Comparison of ENCODE assay signal across 33 cellular contexts in genomic region chr11:125550780-125551179, GRCh38.
"Had no signal": no experiment of that assay in that cellular context is flagged by ENCODE, and none has a peak within 500 bp of the region (broad histone marks: within the 10 kb centered on the region; RNA-seq: fewer than 3 reads in every experiment).

No MANE protein-coding gene starts in this region.

- DNase-seq: activated effector memory CD4-positive, alpha-beta T cell treated with anti-CD3 and anti-CD28 coated beads, Interleukin-2, amount 50 U/mL, for 16 hours; activated effector memory CD4-positive, alpha-beta T cell treated with Interleukin-2 at 50 U/mL for 16 hours; activated gamma-delta T cell; activated gamma-delta T cell treated with Interleukin-2 at 50 U/mL for 16 hours; activated naive CD4-positive, alpha-beta T cell; activated naive CD4-positive, alpha-beta T cell treated with anti-CD3 and anti-CD28 coated beads for 36 hours; activated naive CD4-positive, alpha-beta T cell treated with anti-CD3 and anti-CD28 coated beads, Interleukin-2, amount 10 ng/mL, durations not matched to agents 7 days and 5 days; activated naive CD4-positive, alpha-beta T cell treated with anti-CD3 and anti-CD28 coated beads, Interleukin-2, amount 50 U/mL, for 16 hours; activated naive CD4-positive, alpha-beta T cell treated with Interleukin-2 at 50 U/mL for 16 hours; activated naive CD8-positive, alpha-beta T cell treated with anti-CD3 and anti-CD28 coated beads for 36 hours; activated naive CD8-positive, alpha-beta T cell treated with anti-CD3 and anti-CD28 coated beads, Interleukin-2, amount 10 ng/mL, durations not matched to agents 7 days and 5 days; activated naive CD8-positive, alpha-beta T cell treated with anti-CD3 and anti-CD28 coated beads, Interleukin-2, amount 50 U/mL, for 24 hours; activated T-cell treated with anti-CD3 and anti-CD28 coated beads, Interleukin-2, amount 50 U/mL, for 24 hours; activated T-cell treated with anti-CD3 and anti-CD28 coated beads, Interleukin-2, amount 50 U/mL, for 4 hours; activated T-cell treated with anti-CD3 and anti-CD28 coated beads, Interleukin-2, amount 50 U/mL, for 48 hours; activated T-cell treated with anti-CD3 and anti-CD28 coated beads, Interleukin-2, amount 50 U/mL, for 72 hours; adrenal gland; amniotic stem cell; amygdala; anterior cingulate cortex; aorta; body of pancreas; brain microvascular endothelial cell; caudate nucleus; central memory CD4-positive, alpha-beta T cell; cerebellar nuclear complex had no signal

- H3K27me3 ChIP-seq: adrenal gland, ascending aorta, body of pancreas, brain microvascular endothelial cell, breast epithelium, cardiac muscle cell had no signal

- ATAC-seq: activated naive CD4-positive, alpha-beta T cell treated with anti-CD3 and anti-CD28 coated beads, Interleukin-2, amount 50 U/mL, for 72 hours; activated naive CD8-positive, alpha-beta T cell treated with anti-CD3 and anti-CD28 coated beads, Interleukin-2, amount 50 U/mL, for 24 hours; activated T-cell treated with anti-CD3 and anti-CD28 coated beads, Interleukin-2, amount 50 U/mL, for 4 hours; activated T-cell treated with anti-CD3 and anti-CD28 coated beads, Interleukin-2, amount 50 U/mL, for 72 hours; activated T-helper 17 cell treated with anti-CD3 and anti-CD28 coated beads, Interleukin-2, amount 50 U/mL, for 72 hours; body of pancreas had no signal

- H3K27ac ChIP-seq: adrenal gland, ascending aorta, body of pancreas, brain microvascular endothelial cell, breast epithelium, cardiac muscle cell had no signal

- H3K36me3 ChIP-seq: adrenal gland, ascending aorta, brain microvascular endothelial cell, breast epithelium, cardiac muscle cell had no signal

- H3K4me1 ChIP-seq: adrenal gland, ascending aorta, body of pancreas, breast epithelium had no signal

- FAIRE-seq: astrocyte, bronchial epithelial cell had no signal

- H3K4me3 ChIP-seq: adrenal gland, ascending aorta, body of pancreas, breast epithelium, cardiac muscle cell had no signal
